In the genomic region with DNA sequence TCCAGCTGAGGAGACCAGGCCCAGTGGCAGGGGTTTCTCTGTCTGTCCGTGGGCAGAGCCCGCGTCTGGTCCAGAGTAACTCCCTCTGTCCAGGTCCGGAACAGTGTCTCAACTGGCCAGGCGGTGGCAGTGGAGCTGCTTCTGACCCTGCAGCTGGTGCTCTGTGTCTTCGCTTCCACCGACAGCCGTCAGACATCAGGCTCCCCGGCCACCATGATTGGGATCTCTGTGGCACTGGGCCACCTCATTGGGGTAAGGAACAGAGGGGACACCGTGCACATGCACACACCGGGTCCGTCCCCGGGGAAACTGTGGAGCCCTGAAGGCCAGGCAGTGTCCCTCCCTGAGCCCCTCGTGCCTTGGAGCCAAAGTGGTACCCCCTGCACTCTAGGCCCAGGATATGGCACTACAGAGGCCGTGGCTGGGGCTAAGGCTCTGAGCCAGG, we compare ENCODE assay signal across 8 cellular contexts. TPM values are rescaled to one million over a fixed set of nuclear protein-coding genes. Genes with fewer than 3 reads are reported as not detected.
DNase-seq lines count a peak whose midpoint lies in the region; ATAC-seq lines count a peak whose summit lies in the region.

No MANE protein-coding gene starts in this region.

- no peaks in the 10 kb centered on the region for H3K9me3 Mint-ChIP-seq in activated CD4-positive, alpha-beta T cell treated with anti-CD3 and anti-CD28 coated beads for 36 hours (ENCODE audit: low read depth)

- H3K27ac Mint-ChIP-seq in activated CD4-positive, alpha-beta T cell treated with anti-CD3 and anti-CD28 coated beads for 36 hours = no peak overlapping the region

- DNase-seq in G401 (ENCODE audit: low spot score) (peak; percentile 52), UCSD-AML1 (lab: John Stamatoyannopoulos, UW; ENCODE audit: unreplicated experiment) (peak; percentile 33), glomerular visceral epithelial cell (ENCODE audit: extremely low spot score) (peak; percentile 38), pons (ENCODE audit: low spot score) (peak; percentile 88), SIG-M5 (lab: John Stamatoyannopoulos, UW) (no peak)
- no peak for DNase-seq in activated CD4-positive, alpha-beta T cell treated with anti-CD3 and anti-CD28 coated beads for 36 hours
- no peak for DNase-seq in stimulated activated naive CD4-positive, alpha-beta T cell (lab: John Stamatoyannopoulos, UW)

- no peaks in the 10 kb centered on the region for H3K36me3 Mint-ChIP-seq in activated CD4-positive, alpha-beta T cell treated with anti-CD3 and anti-CD28 coated beads for 36 hours (ENCODE audit: low read depth)

- CTCF ChIA-PET in activated CD4-positive, alpha-beta T cell treated with anti-CD3 and anti-CD28 coated beads for 36 hours (lab: Charles Lee) = interaction anchor here (1.1 to 2.9 kb wide), 4 partner anchors 7 to 82 kb away, joined by 3 to 14 read pairs (median 4); no protein-coding TSS in a partner anchor

- H3K4me1 Mint-ChIP-seq in activated CD4-positive, alpha-beta T cell treated with anti-CD3 and anti-CD28 coated beads for 36 hours = no peaks in the 10 kb centered on the region

- no peak overlapping the region for H3K4me3 Mint-ChIP-seq in activated CD4-positive, alpha-beta T cell treated with anti-CD3 and anti-CD28 coated beads for 36 hours

- H3K27me3 Mint-ChIP-seq in activated CD4-positive, alpha-beta T cell treated with anti-CD3 and anti-CD28 coated beads for 36 hours = no peaks in the 10 kb centered on the region

- intact Hi-C loops in activated CD4-positive, alpha-beta T cell treated with anti-CD3 and anti-CD28 coated beads for 36 hours (cut with DNase I, micrococcal nuclease) = no loop called here

- ATAC-seq in GM21360 (IDR thresholded peaks at IDR 0.05; ENCODE audit: unreplicated experiment) = no peak
- no peak for ATAC-seq in activated CD4-positive, alpha-beta T cell treated with anti-CD3 and anti-CD28 coated beads for 36 hours

- POLR2A ChIA-PET in activated CD4-positive, alpha-beta T cell treated with anti-CD3 and anti-CD28 coated beads for 36 hours (lab: Charles Lee) = no interaction called here

- in situ Hi-C loops in G401 (cut with HindIII; ENCODE audit: low sequenced_read_pairs) = no loop called here

RNA-seq across cellular contexts. Expression of a gene that starts 1.5 kb away (rescaled TPM):
- total RNA-seq in G401 (2014; rRNA removed; shearing (Covaris generic)) = 0.37 and 1.6 TPM in 2 replicates
- total RNA-seq in activated CD4-positive, alpha-beta T cell treated with anti-CD3 and anti-CD28 coated beads for 36 hours = not detected

RNA-seq across cellular contexts. Expression of a gene that starts 12.6 kb away (rescaled TPM):
- not detected in 2 replicates for total RNA-seq in G401 (2014; rRNA removed; shearing (Covaris generic))
- not detected for total RNA-seq in activated CD4-positive, alpha-beta T cell treated with anti-CD3 and anti-CD28 coated beads for 36 hours

RNA-seq across cellular contexts. Expression of a gene that starts 23.7 kb away (rescaled TPM):
- total RNA-seq in G401 (2014; rRNA removed; shearing (Covaris generic)) = not detected in 2 replicates
- total RNA-seq in activated CD4-positive, alpha-beta T cell treated with anti-CD3 and anti-CD28 coated beads for 36 hours = not detected

RNA-seq across cellular contexts. Expression of a gene that starts 51.0 kb away (rescaled TPM):
- 115 and 125 TPM in 2 replicates for total RNA-seq in G401 (2014; rRNA removed; shearing (Covaris generic))
- total RNA-seq in activated CD4-positive, alpha-beta T cell treated with anti-CD3 and anti-CD28 coated beads for 36 hours = 100 to 1,000 TPM in 1 of 2 experiments, 10 to 100 TPM in 1; 99.7 to 118 TPM

Comparison
In these comparisons a context has a peak if more than half of its experiments do, and no peak if none do; other contexts are left out.
1. DNase-seq: peak in G401 (single experiment), UCSD-AML1 (single experiment), glomerular visceral epithelial cell (single experiment) and pons (single experiment); none in activated CD4-positive, alpha-beta T cell treated with anti-CD3 and anti-CD28 coated beads for 36 hours (single experiment), SIG-M5 (single experiment) and stimulated activated naive CD4-positive, alpha-beta T cell (0 of 6).